Comparison of ENCODE assay signal across 1 cellular context in genomic region chr14:66530526-66530925, GRCh38.
TF ChIP-seq lines count a peak whose summit lies in the region.

No MANE protein-coding gene starts in this region.

TF ChIP-seq in GM12878, 131 proteins besides CTCF, POLR2A, EP300 and RAD21 (continued from another document):
- no peak for TF ChIP-seq HSF1 (IDR thresholded peaks at IDR 0.05; ENCODE audit: low read depth, low read length)
- no peak for TF ChIP-seq CEBPB (IDR thresholded peaks at IDR 0.05; ENCODE audit: borderline replicate concordance in 1 of 2, low read depth in 2 of 2, low read length in 2 of 2)
- TF ChIP-seq CUX1 (IDR thresholded peaks at IDR 0.05; ENCODE audit: insufficient replicate concordance, low read depth, low read length): no peak
- TF ChIP-seq IKZF2 (IDR thresholded peaks at IDR 0.05): peak in 1 of 2 experiments; percentile 20; a peak in 1 of 4 replicates
- 0 out of 2 replicates have a peak, but pooled peaks have one; percentile 17 for TF ChIP-seq PAX5 (IDR thresholded peaks at IDR 0.05; ENCODE audit: borderline replicate concordance, low read depth, low read length)
- TF ChIP-seq MLLT1 (IDR thresholded peaks at IDR 0.05): 0 out of 2 replicates have a peak, but pooled peaks have one; percentile 39
- 0 out of 2 replicates have a peak, but pooled peaks have one; percentile 11 for TF ChIP-seq RELB (IDR thresholded peaks at IDR 0.05; ENCODE audit: low read depth)
- no peak for TF ChIP-seq E2F8 (IDR thresholded peaks at IDR 0.05; ENCODE audit: low read depth, partially characterized antibody)
- peak; percentile 2; the same call in 1 of the 2 replicates for TF ChIP-seq SPI1 (IDR thresholded peaks at IDR 0.05; ENCODE audit: borderline replicate concordance, insufficient read depth, low read depth, low read length)
- TF ChIP-seq BRCA1 (IDR thresholded peaks at IDR 0.05; ENCODE audit: low read depth, low read length): no peak
